ENCODE assay signal across 10 cellular contexts in the genomic region with DNA sequence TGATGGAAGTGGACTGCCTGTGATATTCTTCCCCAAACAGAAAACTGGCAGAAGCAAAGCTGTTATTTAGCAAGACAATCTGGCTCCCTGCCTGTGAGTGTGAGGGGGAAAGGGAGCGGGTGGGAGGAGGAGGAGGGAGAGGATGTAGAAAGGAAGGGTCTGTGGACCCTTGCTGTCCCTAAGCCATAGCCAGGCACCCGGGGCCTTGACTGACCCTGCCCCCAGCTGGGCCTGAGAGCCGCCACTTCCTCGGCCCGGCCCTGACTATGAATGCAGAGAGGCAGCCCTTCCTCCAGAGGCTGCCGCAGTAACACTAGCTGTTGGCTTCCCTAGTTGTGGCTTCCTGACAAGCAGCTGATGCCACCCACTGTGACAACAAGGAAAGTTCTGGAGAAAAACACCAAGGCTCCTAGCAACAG. TPM values are rescaled to one million over a fixed set of nuclear protein-coding genes. Genes with fewer than 3 reads are reported as not detected.
DNase-seq lines count a peak whose midpoint lies in the region; ATAC-seq, FAIRE-seq and TF ChIP-seq lines count a peak whose summit lies in the region.
"Had no signal": no experiment of that assay in that cellular context is flagged by ENCODE, and none has a peak within 500 bp of the region (broad histone marks: within the 10 kb centered on the region; RNA-seq: fewer than 3 reads in every experiment).

No MANE protein-coding gene starts in this region.

- no peak overlapping the region for H2AFZ ChIP-seq in MM.1S (ENCODE audit: low read length)

- no peaks in the 10 kb centered on the region for H3F3A ChIP-seq in MM.1S (ENCODE audit: insufficient read depth, low read length)

- H3K4me1 ChIP-seq in kidney (ENCODE audit: control insufficient read depth in 1 of 2, insufficient read depth in 1 of 2, low read depth in 1 of 2, low read length in 2 of 2) (peaks cover 0 to 4% of the 10 kb centered on the region in 2 donors), skeletal muscle satellite cell (ENCODE audit: control insufficient read depth, insufficient read depth, low read length) (peaks cover 20% of the 10 kb centered on the region), ovary (ENCODE audit: insufficient read depth) (peaks cover 3% of the 10 kb centered on the region), MM.1S (ENCODE audit: low read length) (no peaks in the 10 kb centered on the region)

- TF ChIP-seq POLR2A in ovary (IDR thresholded peaks at IDR 0.05): no peak

- 72 to 78% (median 72%) methylated on average over 6 of the region's 6 CpGs for WGBS in ovary, 3 donors

- peak; percentile 26 for DNase-seq in KG1 (lab: John Stamatoyannopoulos, UW)
- DNase-seq in kidney: peak; percentile 69
- no peak for DNase-seq in ovary
- no peak for DNase-seq in MM.1S

- H3K27ac ChIP-seq in angular gyrus (ENCODE audit: low read depth, low read length) (peak overlapping the region; percentile 73), kidney (ENCODE audit: low read depth in 2 of 2, low read length in 2 of 2) (peak overlapping the region in 1 of 2 donors; percentile 47), ovary (no peak overlapping the region), MM.1S (ENCODE audit: low read length) (no peak overlapping the region)
- H3K27ac ChIP-seq: KMS-11, SJSA1 had no signal

- no peak for TF ChIP-seq EP300 in ovary (IDR thresholded peaks at IDR 0.05)

- no peak for ATAC-seq in GM21717 (IDR thresholded peaks at IDR 0.05; ENCODE audit: unreplicated experiment)
- ATAC-seq in GM21423 (IDR thresholded peaks at IDR 0.05; ENCODE audit: unreplicated experiment): no peak

- H4K20me1 ChIP-seq in MM.1S (ENCODE audit: insufficient read depth, low read length): no peaks in the 10 kb centered on the region

- H3K36me3 ChIP-seq in kidney (ENCODE audit: control insufficient read depth in 1 of 2, insufficient read depth in 2 of 2, low read length in 2 of 2) (no peaks in the 10 kb centered on the region), skeletal muscle satellite cell (ENCODE audit: insufficient read depth, low read length) (no peaks in the 10 kb centered on the region), ovary (no peaks in the 10 kb centered on the region), MM.1S (replicated peaks; ENCODE audit: insufficient read depth, low read length) (no peaks in the 10 kb centered on the region)
- H3K36me3 ChIP-seq: SJSA1 had no signal

- H3K27me3 ChIP-seq in skeletal muscle satellite cell (ENCODE audit: control insufficient read depth, insufficient read depth, low read length) (peaks cover under 1% of the 10 kb centered on the region), ovary (no peaks in the 10 kb centered on the region), MM.1S (replicated peaks; ENCODE audit: insufficient read depth, low read length) (peaks cover 26% of the 10 kb centered on the region; the same call in 1 of the 2 replicates)
- H3K27me3 ChIP-seq: SJSA1 had no signal

- no peaks in the 10 kb centered on the region for H3K9me3 ChIP-seq in kidney (ENCODE audit: control insufficient read depth in 1 of 2, low read length in 2 of 2)
- no peaks in the 10 kb centered on the region for H3K9me3 ChIP-seq in skeletal muscle satellite cell (replicated peaks; ENCODE audit: low read length)
- no peaks in the 10 kb centered on the region for H3K9me3 ChIP-seq in ovary
- H3K9me3 ChIP-seq in MM.1S (replicated peaks; ENCODE audit: insufficient read depth, low read length): no peaks in the 10 kb centered on the region
- H3K9me3 ChIP-seq: SJSA1 had no signal

- H3K4me2 ChIP-seq in skeletal muscle satellite cell (ENCODE audit: low read length): no peak overlapping the region
- H3K4me2 ChIP-seq in MM.1S (ENCODE audit: low read depth, low read length): no peak overlapping the region
- H3K4me2 ChIP-seq: KMS-11 had no signal

- intact Hi-C loops in kidney (cut with DNase I) (loop anchor here (5.0 kb wide), 1 partner anchor 236 kb away; no protein-coding TSS in a partner anchor), ovary (cut with DNase I) (loop anchor here in 3 of 4 donors (1.0 to 5.0 kb wide), 6 partner anchors 56 to 236 kb away; no protein-coding TSS in a partner anchor)

- H3K9ac ChIP-seq in kidney (ENCODE audit: low read length in 2 of 2): no peak overlapping the region
- peak overlapping the region; percentile 52 for H3K9ac ChIP-seq in skeletal muscle satellite cell (ENCODE audit: low read depth, low read length)
- no peak overlapping the region for H3K9ac ChIP-seq in MM.1S (ENCODE audit: low read length)
- H3K9ac ChIP-seq: KMS-11 had no signal

- no peaks in the 10 kb centered on the region for H3K79me2 ChIP-seq in MM.1S (ENCODE audit: low read length)

- no peak for TF ChIP-seq CTCF in kidney (IDR thresholded peaks at IDR 0.05; ENCODE audit: borderline replicate concordance, extremely low read depth, insufficient read depth)
- TF ChIP-seq CTCF in ovary (IDR thresholded peaks at IDR 0.05): no peak
- no peak for TF ChIP-seq CTCF in MM.1S (IDR thresholded peaks at IDR 0.05; ENCODE audit: low read length)

- FAIRE-seq in kidney (lab: Jason Lieb, UNC): no peak

- no peaks in the 10 kb centered on the region for H3K9me2 ChIP-seq in MM.1S (replicated peaks; ENCODE audit: insufficient read depth, low read length)

- H3K4me3 ChIP-seq in kidney (ENCODE audit: low read length in 2 of 2) (no peak overlapping the region), skeletal muscle satellite cell (ENCODE audit: low read length) (no peak overlapping the region), ovary (no peak overlapping the region), MM.1S (ENCODE audit: low read length) (no peak overlapping the region)
- H3K4me3 ChIP-seq: SJSA1 had no signal

RNA-seq across cellular contexts. Expression of a gene that starts 13.9 kb away (rescaled TPM):
- total RNA-seq in kidney (not detected), ovary (under 1 TPM in 3 of 7 donors, not detected in 4; 0.08 to 0.30 (median 0.15) TPM)
- polyA plus RNA-seq in kidney (ENCODE audit: insufficient read depth, low read depth, low replicate concordance) (not detected), ovary (under 1 TPM in 1 of 2 donors, not detected in 1; 0.02 TPM)
- total RNA-seq in skeletal muscle satellite cell (2012; rRNA removed): not detected in 2 replicates
- total RNA-seq: SJSA1 had no signal

RNA-seq across cellular contexts. Expression of a gene that starts 32.9 kb away (rescaled TPM):
- 12.6 TPM for total RNA-seq in kidney
- polyA plus RNA-seq in kidney (ENCODE audit: insufficient read depth, low read depth, low replicate concordance): 2.3 TPM
- total RNA-seq in skeletal muscle satellite cell (2012; rRNA removed): not detected in 2 replicates
- total RNA-seq in ovary: 10 to 100 TPM in 1 of 7 donors, 1 to 10 TPM in 4, under 1 TPM in 2; 0.20 to 28.0 (median 2.9) TPM
- 1 to 10 TPM in 1 of 2 donors, under 1 TPM in 1; 0.39 to 1.1 TPM for polyA plus RNA-seq in ovary
- total RNA-seq: SJSA1 had no signal

RNA-seq across cellular contexts. Expression of a gene that starts 33.3 kb away (rescaled TPM):
- total RNA-seq in kidney (0.31 TPM), ovary (not detected)
- polyA plus RNA-seq in kidney (ENCODE audit: insufficient read depth, low read depth, low replicate concordance) (not detected), ovary (under 1 TPM in 1 of 2 donors, not detected in 1; 0.02 TPM)
- total RNA-seq in skeletal muscle satellite cell (2012; rRNA removed): not detected in 2 replicates
- total RNA-seq: SJSA1 had no signal

RNA-seq across cellular contexts. Expression of a gene that starts 33.7 kb away (rescaled TPM):
- total RNA-seq in kidney (1.1 TPM), ovary (under 1 TPM in 2 of 7 donors, not detected in 5; 0.12 TPM)
- polyA plus RNA-seq in kidney (ENCODE audit: insufficient read depth, low read depth, low replicate concordance) (not detected), ovary (1 to 10 TPM in 1 of 2 donors, not detected in 1; 2.1 TPM)
- not detected in 2 replicates for total RNA-seq in skeletal muscle satellite cell (2012; rRNA removed)
- total RNA-seq: SJSA1 had no signal

Comparison
In these comparisons a context has a peak if more than half of its experiments do, and no peak if none do; other contexts are left out.
1. DNase-seq: peak in KG1 (single experiment) and kidney (single experiment); none in ovary (0 of 5) and MM.1S (single experiment).